Comparison of ENCODE assay signal across 8 cellular contexts in the genomic region with DNA sequence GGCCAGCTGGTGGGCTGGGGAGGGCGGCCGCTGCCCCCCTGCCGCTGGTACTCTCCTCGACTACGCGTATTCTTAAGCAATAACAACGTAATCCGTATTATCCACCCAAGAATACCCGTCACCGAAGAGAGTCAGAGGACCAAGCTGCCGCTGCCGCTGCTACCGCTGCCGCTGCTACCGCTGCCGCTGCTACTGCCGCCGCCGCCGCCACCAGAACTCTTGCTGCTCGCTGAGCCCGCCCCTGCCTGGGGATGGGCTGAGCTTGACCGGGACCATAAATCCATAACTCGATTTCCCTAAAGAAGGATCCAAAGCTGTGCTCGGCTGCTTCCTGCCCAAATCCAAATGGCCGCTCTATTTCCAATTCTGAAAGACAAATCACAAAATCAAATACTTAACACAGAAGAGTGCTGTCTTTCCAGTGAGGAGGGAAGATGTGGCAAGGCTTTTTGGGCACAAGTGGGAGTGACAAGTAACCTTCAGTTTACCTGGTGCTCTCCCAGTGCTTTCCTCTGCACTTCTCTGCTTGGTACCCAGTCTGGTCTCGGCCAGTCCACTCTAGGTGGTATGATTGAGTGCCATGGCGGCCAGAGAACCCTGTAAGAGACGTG.
A peak's percentile ranks its signal among the peaks of the same experiment; 100 is the strongest.
DNase-seq lines count a peak whose midpoint lies in the region; ATAC-seq, FAIRE-seq and TF ChIP-seq lines count a peak whose summit lies in the region.

No MANE protein-coding gene starts in this region.

- no peak overlapping the region for H3K27ac Mint-ChIP-seq in immature natural killer cell

- ATAC-seq in HG03045 (IDR thresholded peaks at IDR 0.05; ENCODE audit: unreplicated experiment), result no peak

- H3K36me3 Mint-ChIP-seq in immature natural killer cell, result no peaks in the 10 kb centered on the region

- H3K27ac ChIP-seq in angular gyrus (ENCODE audit: low read depth, low read length), result peak overlapping the region; percentile 55

- TF ChIP-seq CTCF in D721Med (IDR thresholded peaks at IDR 0.05; ENCODE audit: insufficient read depth, missing control alignments), result no peak

- peak overlapping the region; percentile 64 to 79 (median 74) for H3K4me3 Mint-ChIP-seq in immature natural killer cell

- H3K27me3 Mint-ChIP-seq in immature natural killer cell (ENCODE audit: low read depth in 3 of 3), result peaks cover 23 to 48% (median 40%) of the 10 kb centered on the region in 3 donors

- H3K4me1 Mint-ChIP-seq in immature natural killer cell, result peaks cover 21 to 35% of the 10 kb centered on the region in 2 donors

- no peaks in the 10 kb centered on the region for H3K9me3 Mint-ChIP-seq in immature natural killer cell

- FAIRE-seq in D721Med (lab: Jason Lieb, UNC), result no peak

- peak; percentile 48 for DNase-seq in COLO668 (lab: John Stamatoyannopoulos, UW; ENCODE audit: unreplicated experiment)
- DNase-seq in LHCN-M2 (ENCODE audit: low read depth), result peak; percentile 51
- no peak for DNase-seq in immature natural killer cell
- DNase-seq in stromal cell of bone marrow (ENCODE audit: low read depth), result peak; percentile 41
- DNase-seq in D721Med (ENCODE audit: insufficient read length, low spot score), result no peak
- DNase-seq in globus pallidus (ENCODE audit: low spot score), result no peak

Comparison
In these comparisons a context has a peak if more than half of its experiments do, and no peak if none do; other contexts are left out.
1. DNase-seq: peak in COLO668 (single experiment), LHCN-M2 (single experiment) and stromal cell of bone marrow (single experiment); none in immature natural killer cell (0 of 3), D721Med (single experiment) and globus pallidus (single experiment).